ENCODE assay signal across 16 cellular contexts in the genomic region with DNA sequence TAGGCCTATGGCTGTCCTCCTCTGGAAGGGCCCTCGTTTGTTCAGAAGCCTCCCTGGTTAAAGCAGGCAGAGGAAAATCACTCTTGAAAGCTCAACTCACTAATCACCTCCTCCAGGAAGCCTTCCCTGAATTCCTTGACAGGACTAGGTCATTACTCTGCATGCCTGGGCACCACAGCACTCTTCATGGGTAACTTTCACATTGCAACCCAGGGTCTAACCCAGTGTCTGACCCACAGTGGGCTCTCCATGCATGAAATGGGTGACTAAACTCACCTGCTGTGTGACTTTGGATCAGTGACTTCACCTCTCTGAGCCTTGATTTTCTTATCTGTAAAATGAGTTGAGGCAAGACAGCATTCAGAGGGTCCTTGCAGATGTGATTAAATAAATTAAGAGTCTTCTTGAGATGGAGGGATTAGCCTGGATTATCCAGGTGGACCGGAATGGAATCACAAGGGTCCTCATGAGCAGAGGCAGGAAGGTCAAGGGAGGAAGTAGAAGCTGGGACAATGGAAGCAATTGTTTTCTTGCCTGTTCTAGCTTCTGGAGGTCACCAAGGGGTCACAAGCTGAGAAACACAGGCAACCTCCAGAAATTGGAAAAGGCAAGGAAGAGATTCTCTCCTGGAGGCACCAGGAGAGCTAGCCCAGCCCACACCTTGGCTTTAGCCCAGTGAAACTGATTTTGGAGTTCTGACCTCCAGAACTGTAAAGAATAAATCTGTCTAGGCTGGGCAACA.
"Had no signal": no experiment of that assay in that cellular context is flagged by ENCODE, and none has a peak within 500 bp of the region (broad histone marks: within the 10 kb centered on the region; RNA-seq: fewer than 3 reads in every experiment).

No MANE protein-coding gene starts in this region.

- ATAC-seq: activated CD4-positive, CD25-positive, alpha-beta regulatory T cell treated with anti-CD3 and anti-CD28 coated beads, Interleukin-2, amount 50 U/mL, for 24 hours; gastrocnemius medialis; heart right ventricle; pancreas had no signal

- DNase-seq: activated CD4-positive, alpha-beta T cell treated with anti-CD3 and anti-CD28 coated beads, Interleukin-2, amount 50 U/mL, for 4 hours; activated effector memory CD4-positive, alpha-beta T cell treated with Interleukin-2 at 50 U/mL for 16 hours; activated T-cell treated with anti-CD3 and anti-CD28 coated beads, Interleukin-2, amount 50 U/mL, for 24 hours; amygdala; brain microvascular endothelial cell; dorsolateral prefrontal cortex; gastrocnemius medialis; heart right ventricle; kidney; stimulated activated CD4-positive, alpha-beta T cell treated with anti-CD3 and anti-CD28 coated beads, Interleukin-4, amount 100 ng/mL, for 24 hours; stomach had no signal

- H3K36me3 ChIP-seq: brain microvascular endothelial cell, gastrocnemius medialis, heart right ventricle, pancreas, stomach, thoracic aorta had no signal

- H3K9me3 ChIP-seq: gastrocnemius medialis, heart right ventricle, pancreas, stomach, thoracic aorta had no signal

- H3K27ac Mint-ChIP-seq: activated naive CD4-positive, alpha-beta T cell treated with anti-CD3 and anti-CD28 coated beads, Interleukin-2, amount 50 U/mL, for 24 hours; activated T-cell treated with anti-CD3 and anti-CD28 coated beads, Interleukin-2, amount 50 U/mL, for 24 hours; T-helper 2 cell treated with Interferon-gamma antibody and Interleukin-4, amounts not matched to agents 5 μg/mL and 100 μg/mL, for 36 hours had no signal

- H3K4me3 Mint-ChIP-seq: activated naive CD4-positive, alpha-beta T cell treated with anti-CD3 and anti-CD28 coated beads, Interleukin-2, amount 50 U/mL, for 24 hours; activated T-cell treated with anti-CD3 and anti-CD28 coated beads, Interleukin-2, amount 50 U/mL, for 24 hours had no signal

- H3K9me3 Mint-ChIP-seq: activated naive CD4-positive, alpha-beta T cell treated with anti-CD3 and anti-CD28 coated beads, Interleukin-2, amount 50 U/mL, for 24 hours; activated T-cell treated with anti-CD3 and anti-CD28 coated beads, Interleukin-2, amount 50 U/mL, for 24 hours; T-helper 2 cell treated with Interferon-gamma antibody and Interleukin-4, amounts not matched to agents 5 μg/mL and 100 μg/mL, for 36 hours had no signal

- H3K4me3 ChIP-seq: dorsolateral prefrontal cortex, gastrocnemius medialis, heart right ventricle, pancreas, stomach, thoracic aorta had no signal

- H3K27me3 ChIP-seq: brain microvascular endothelial cell, dorsolateral prefrontal cortex, gastrocnemius medialis, heart right ventricle, pancreas, stomach had no signal

- H3K27me3 Mint-ChIP-seq: activated naive CD4-positive, alpha-beta T cell treated with anti-CD3 and anti-CD28 coated beads, Interleukin-2, amount 50 U/mL, for 24 hours; activated T-cell treated with anti-CD3 and anti-CD28 coated beads, Interleukin-2, amount 50 U/mL, for 24 hours had no signal

- H3K36me3 Mint-ChIP-seq: activated naive CD4-positive, alpha-beta T cell treated with anti-CD3 and anti-CD28 coated beads, Interleukin-2, amount 50 U/mL, for 24 hours had no signal

- H3K4me1 ChIP-seq: pancreas had no signal
